Comparison of ENCODE assay signal across 21 cellular contexts in genomic region chr1:243233908-243234307, GRCh38. TPM values are rescaled to one million over a fixed set of nuclear protein-coding genes. Genes with fewer than 3 reads are reported as not detected.
A peak's percentile ranks its signal among the peaks of the same experiment; 100 is the strongest.
DNase-seq lines count a peak whose midpoint lies in the region; ATAC-seq, FAIRE-seq and TF ChIP-seq lines count a peak whose summit lies in the region.
"Had no signal": no experiment of that assay in that cellular context is flagged by ENCODE, and none has a peak within 500 bp of the region (broad histone marks: within the 10 kb centered on the region; RNA-seq: fewer than 3 reads in every experiment).

No MANE protein-coding gene starts in this region.

- H2AFZ ChIP-seq in astrocyte (ENCODE audit: low read depth, low read length), result no peak overlapping the region

- no peak for TF ChIP-seq POLR2A in GM12891 (IDR thresholded peaks at IDR 0.05; ENCODE audit: low read depth, low read length)

- FAIRE-seq in astrocyte (lab: Jason Lieb, UNC) (no peak), GM12891 (lab: Jason Lieb, UNC) (no peak)

- H3K4me3 ChIP-seq in AG04450 (ENCODE audit: low read depth, low read length), result no peak overlapping the region
- H3K4me3 ChIP-seq in astrocyte (ENCODE audit: insufficient read depth, low read depth, low read length), result no peak overlapping the region
- H3K4me3 ChIP-seq: gastrocnemius medialis, lower lobe of right lung had no signal

- no peak for ATAC-seq in naive thymus-derived CD8-positive, alpha-beta T cell
- ATAC-seq: gastrocnemius medialis, lower lobe of right lung, natural killer cell, Panc1 had no signal

- H3K4me2 ChIP-seq in astrocyte (ENCODE audit: low read length), result peak overlapping the region; percentile 28

- DNase-seq in AG04450 (ENCODE audit: low read depth, low spot score) (peak; percentile 78), HCEC 1CT (peak; percentile 91), astrocyte (ENCODE audit: low read depth) (peak; percentile 87), fibroblast of the conjunctiva (ENCODE audit: low read depth) (peak; percentile 43), GM12891 (ENCODE audit: insufficient read length, low spot score) (no peak), DMS53 (lab: John Stamatoyannopoulos, UW) (no peak), mesothelial cell of epicardium (ENCODE audit: low spot score in 2 of 2, unreplicated experiment in 2 of 2) (no peak)
- DNase-seq in naive thymus-derived CD8-positive, alpha-beta T cell, result no peak
- DNase-seq: ACHN; activated CD4-positive, alpha-beta T cell treated with anti-CD3 and anti-CD28 coated beads, Interleukin-2, amount 10 ng/mL, durations not matched to agents 24 days and 14 days; activated naive CD4-positive, alpha-beta T cell treated with Interleukin-2 at 50 U/mL for 16 hours; effector memory CD4-positive, alpha-beta T cell; gastrocnemius medialis; GF-D8; H7; lower lobe of right lung; natural killer cell; NCI-H1930; NCI-H510A treated with DMSO at 0.1 percent for 48 hours; stimulated activated naive CD4-positive, alpha-beta T cell treated with Interleukin-2 at 50 U/mL for 16 hours had no signal

- no peaks in the 10 kb centered on the region for H3K27me3 Mint-ChIP-seq in astrocyte (ENCODE audit: low read depth, unreplicated experiment)
- H3K27me3 Mint-ChIP-seq in naive thymus-derived CD8-positive, alpha-beta T cell, result no peaks in the 10 kb centered on the region
- H3K27me3 Mint-ChIP-seq in mesothelial cell of epicardium (ENCODE audit: low read depth), result no peaks in the 10 kb centered on the region
- H3K27me3 Mint-ChIP-seq: activated CD4-positive, alpha-beta T cell treated with anti-CD3 and anti-CD28 coated beads, Interleukin-2, amount 10 ng/mL, durations not matched to agents 24 days and 14 days had no signal

- peaks cover 31% of the 10 kb centered on the region for H3K36me3 ChIP-seq in astrocyte (ENCODE audit: insufficient read depth, low read length)

- peaks cover 98% of the 10 kb centered on the region for H3K79me2 ChIP-seq in astrocyte (ENCODE audit: insufficient read depth, low read length)

- peaks cover 22% of the 10 kb centered on the region for H3K36me3 Mint-ChIP-seq in astrocyte (ENCODE audit: low read depth, unreplicated experiment)
- H3K36me3 Mint-ChIP-seq in naive thymus-derived CD8-positive, alpha-beta T cell, result peaks cover 43 to 68% (median 45%) of the 10 kb centered on the region in 3 donors
- peaks cover 46% of the 10 kb centered on the region for H3K36me3 Mint-ChIP-seq in mesothelial cell of epicardium

- peaks cover 11% of the 10 kb centered on the region for H3K9me3 Mint-ChIP-seq in astrocyte (ENCODE audit: unreplicated experiment)
- peaks cover 9 to 55% (median 29%) of the 10 kb centered on the region in 9 donors for H3K9me3 Mint-ChIP-seq in naive thymus-derived CD8-positive, alpha-beta T cell
- H3K9me3 Mint-ChIP-seq in mesothelial cell of epicardium, result peaks cover 33% of the 10 kb centered on the region

- peaks cover 79% of the 10 kb centered on the region for H4K20me1 ChIP-seq in astrocyte (ENCODE audit: insufficient read depth, low read length)

- H3K27ac Mint-ChIP-seq in astrocyte (ENCODE audit: unreplicated experiment) (no peak overlapping the region), mesothelial cell of epicardium (no peak overlapping the region)
- H3K27ac Mint-ChIP-seq in naive thymus-derived CD8-positive, alpha-beta T cell, result no peak overlapping the region
- H3K27ac Mint-ChIP-seq: activated CD4-positive, alpha-beta T cell treated with anti-CD3 and anti-CD28 coated beads, Interleukin-2, amount 10 ng/mL, durations not matched to agents 24 days and 14 days; natural killer cell had no signal

- peaks cover 22% of the 10 kb centered on the region for H3K4me1 ChIP-seq in astrocyte (ENCODE audit: insufficient read depth, low read length)

- POLR2A ChIA-PET in AG04450 (lab: Yijun Ruan, JAX), result interaction anchor here (2.6 kb wide), 1 partner anchor 21 kb away, joined by 12 read pairs; the partner anchor contains the start of genes CEP170 and SDCCAG8
- POLR2A ChIA-PET in naive thymus-derived CD8-positive, alpha-beta T cell (lab: Charles Lee), result no interaction called here

- H3K9ac ChIP-seq in astrocyte (ENCODE audit: low read length), result no peak overlapping the region

- H3K27ac ChIP-seq in AG04450 (ENCODE audit: low read depth, low read length), result peak overlapping the region; percentile 13
- H3K27ac ChIP-seq in astrocyte (ENCODE audit: low read depth, low read length), result peak overlapping the region; percentile 33
- H3K27ac ChIP-seq: gastrocnemius medialis, lower lobe of right lung had no signal

- H3K4me3 Mint-ChIP-seq in astrocyte (ENCODE audit: unreplicated experiment), result no peak overlapping the region
- no peak overlapping the region for H3K4me3 Mint-ChIP-seq in naive thymus-derived CD8-positive, alpha-beta T cell
- H3K4me3 Mint-ChIP-seq in mesothelial cell of epicardium, result no peak overlapping the region
- H3K4me3 Mint-ChIP-seq: activated CD4-positive, alpha-beta T cell treated with anti-CD3 and anti-CD28 coated beads, Interleukin-2, amount 10 ng/mL, durations not matched to agents 24 days and 14 days; natural killer cell had no signal

- peaks cover 10% of the 10 kb centered on the region for H3K9me3 ChIP-seq in AG04450 (ENCODE audit: control insufficient read depth, insufficient read depth, low read length)
- peaks cover 3% of the 10 kb centered on the region for H3K9me3 ChIP-seq in astrocyte (ENCODE audit: insufficient read depth, low read depth, low read length)

- no peak for TF ChIP-seq CTCF in AG04450 (IDR thresholded peaks at IDR 0.05; ENCODE audit: low read depth, low read length)
- TF ChIP-seq CTCF in astrocyte (IDR thresholded peaks at IDR 0.05; ENCODE audit: insufficient read depth, low read depth, low read length), result no peak
- no peak for TF ChIP-seq CTCF in mesothelial cell of epicardium (IDR thresholded peaks at IDR 0.05; ENCODE audit: unreplicated experiment)

- CTCF ChIA-PET in AG04450 (lab: Charles Lee), result no interaction called here

- H3K27me3 ChIP-seq in AG04450 (ENCODE audit: control insufficient read depth, insufficient read depth, low read length), result no peaks in the 10 kb centered on the region
- no peaks in the 10 kb centered on the region for H3K27me3 ChIP-seq in astrocyte (ENCODE audit: insufficient read depth, low read length)
- H3K27me3 ChIP-seq: gastrocnemius medialis had no signal

- H3K4me1 Mint-ChIP-seq in astrocyte (ENCODE audit: low read depth, unreplicated experiment) (peaks cover 36% of the 10 kb centered on the region), mesothelial cell of epicardium (peaks cover 18% of the 10 kb centered on the region)
- peaks cover 2 to 18% (median 6%) of the 10 kb centered on the region in 4 donors for H3K4me1 Mint-ChIP-seq in naive thymus-derived CD8-positive, alpha-beta T cell

TF ChIP-seq in GM12891, 5 proteins besides CTCF, POLR2A, EP300 and RAD21:
- TF ChIP-seq SPI1 (IDR thresholded peaks at IDR 0.05; ENCODE audit: low read depth, low read length) (no peak), PAX5 (IDR thresholded peaks at IDR 0.05; ENCODE audit: insufficient read depth, low read length, severe bottlenecking) (no peak)

RNA-seq across cellular contexts. Expression of gene CEP170, which starts 21.2 kb away (rescaled TPM):
- 79.9 and 108 TPM in 2 replicates for polyA plus RNA-seq in AG04450 (2011; rRNA removed)
- 134 and 161 TPM in 2 replicates for polyA minus RNA-seq in AG04450 (2011; rRNA and poly(A)+ RNA removed)
- 149 and 164 TPM in 2 replicates for total RNA-seq in astrocyte
- polyA plus RNA-seq in GM12891 (2012; ENCODE audit: low read depth, missing spikeins), result 14.7 TPM
- 10 to 100 TPM; 44.5 to 48.6 TPM for total RNA-seq in naive thymus-derived CD8-positive, alpha-beta T cell
- polyA plus RNA-seq in naive thymus-derived CD8-positive, alpha-beta T cell, result 10 to 100 TPM in 2 of 3 donors, 1 to 10 TPM in 1; 6.8 to 11.3 (median 10.3) TPM
- total RNA-seq in mesothelial cell of epicardium, result 118 to 129 TPM (median 120 TPM) in 3 replicates

RNA-seq across cellular contexts. Expression of gene SDCCAG8, which starts 21.9 kb away (rescaled TPM):
- 29.9 and 34.1 TPM in 2 replicates for polyA plus RNA-seq in AG04450 (2011; rRNA removed)
- 25.7 and 31.8 TPM in 2 replicates for polyA minus RNA-seq in AG04450 (2011; rRNA and poly(A)+ RNA removed)
- total RNA-seq in astrocyte, result 24.5 and 25.4 TPM in 2 replicates
- polyA plus RNA-seq in GM12891 (2012; ENCODE audit: low read depth, missing spikeins), result 12.8 TPM
- total RNA-seq in naive thymus-derived CD8-positive, alpha-beta T cell, result 10 to 100 TPM; 36.9 to 43.5 TPM
- polyA plus RNA-seq in naive thymus-derived CD8-positive, alpha-beta T cell, result 10 to 100 TPM; 26.1 to 32.1 (median 29.2) TPM
- 37.3 to 47.1 TPM (median 39.9 TPM) in 3 replicates for total RNA-seq in mesothelial cell of epicardium

Comparison
In these comparisons a context has a peak if more than half of its experiments do, and no peak if none do; other contexts are left out.
1. DNase-seq: peak in AG04450 (single experiment), HCEC 1CT (single experiment), astrocyte (single experiment) and fibroblast of the conjunctiva (single experiment); none in GM12891 (single experiment), naive thymus-derived CD8-positive, alpha-beta T cell (0 of 10), DMS53 (single experiment) and mesothelial cell of epicardium (0 of 2).